26 cellular contexts compared by ENCODE assay signal in genomic region chr9:13778486-13779110, GRCh38.
A peak's percentile ranks its signal among the peaks of the same experiment; 100 is the strongest.
DNase-seq lines count a peak whose midpoint lies in the region; ATAC-seq and TF ChIP-seq lines count a peak whose summit lies in the region.
"Had no signal": no experiment of that assay in that cellular context is flagged by ENCODE, and none has a peak within 500 bp of the region (broad histone marks: within the 10 kb centered on the region; RNA-seq: fewer than 3 reads in every experiment).

No MANE protein-coding gene starts in this region.

- CTCF ChIA-PET in HEK293T (lab: Yijun Ruan, JAX), result no interaction called here

- DNase-seq in HEK293T (ENCODE audit: extremely low spot score) (no peak), NCI-H226 (peak; percentile 12), brain microvascular endothelial cell (peak; percentile 35), cerebellar cortex (ENCODE audit: low spot score) (no peak)
- DNase-seq in activated CD4-positive, alpha-beta T cell treated with anti-CD3 and anti-CD28 coated beads for 4 hours, result no peak
- DNase-seq: activated CD4-positive, alpha-beta T cell treated with anti-CD3 and anti-CD28 coated beads, Interleukin-2, amount 10 ng/mL, durations not matched to agents 24 days and 14 days; AML-193; cerebellar nuclear complex; DND-41; effector memory CD4-positive, alpha-beta T cell; heart right ventricle; islet precursor cell; Kasumi-1; natural killer cell; NCI-H1694; NCI-H510A treated with DMSO at 0.1 percent for 48 hours; Right ventricle myocardium superior; small intestine; T-helper 1 cell; upper lobe of left lung had no signal

- POLR2A ChIA-PET in HEK293T (lab: Yijun Ruan, JAX), result no interaction called here

- no peaks in the 10 kb centered on the region for H3K36me3 Mint-ChIP-seq in nephron (ENCODE audit: low read depth)
- H3K36me3 Mint-ChIP-seq: natural killer cell had no signal

- H3K27ac Mint-ChIP-seq in nephron, result peak overlapping the region; percentile 56 to 85 (median 77)
- H3K27ac Mint-ChIP-seq: activated CD4-positive, alpha-beta T cell treated with anti-CD3 and anti-CD28 coated beads, Interleukin-2, amount 10 ng/mL, durations not matched to agents 24 days and 14 days; activated T-helper 2 cell treated with anti-CD3 and anti-CD28 coated beads, Interferon-gamma antibody, Interleukin-2, Interleukin-4, amounts not matched to agents 10 μg/mL and 5 μg/mL and 100 μg/mL, durations not matched to agents 14 hours and 24 hours and 36 hours; natural killer cell; progenitor cell of endocrine pancreas had no signal

- in situ Hi-C loops in brain microvascular endothelial cell (cut with HindIII; ENCODE audit: low pct_ligation_motif_present, low sequenced_read_pairs), result no loop called here

- no peaks in the 10 kb centered on the region for H3K27me3 Mint-ChIP-seq in nephron (ENCODE audit: low read depth)
- H3K27me3 Mint-ChIP-seq: activated CD4-positive, alpha-beta T cell treated with anti-CD3 and anti-CD28 coated beads, Interleukin-2, amount 10 ng/mL, durations not matched to agents 24 days and 14 days; progenitor cell of endocrine pancreas had no signal

- no peak overlapping the region for H3K4me3 Mint-ChIP-seq in nephron
- H3K4me3 Mint-ChIP-seq: activated CD4-positive, alpha-beta T cell treated with anti-CD3 and anti-CD28 coated beads, Interleukin-2, amount 10 ng/mL, durations not matched to agents 24 days and 14 days; natural killer cell had no signal

- no peaks in the 10 kb centered on the region for H3K36me3 ChIP-seq in brain microvascular endothelial cell (replicated peaks)
- H3K36me3 ChIP-seq: heart right ventricle, upper lobe of left lung had no signal

- H3K9me3 Mint-ChIP-seq in nephron, result no peaks in the 10 kb centered on the region
- H3K9me3 Mint-ChIP-seq: activated CD4-positive, alpha-beta T cell treated with anti-CD3 and anti-CD28 coated beads, Interleukin-2, amount 10 ng/mL, durations not matched to agents 24 days and 14 days had no signal

- H3K4me3 ChIP-seq in brain microvascular endothelial cell (ENCODE audit: low read depth, low read length), result no peak overlapping the region
- H3K4me3 ChIP-seq: heart right ventricle, lung, upper lobe of left lung had no signal

- no peak for ATAC-seq in HG02759 (IDR thresholded peaks at IDR 0.05; ENCODE audit: unreplicated experiment)
- ATAC-seq in HG03175 (IDR thresholded peaks at IDR 0.05; ENCODE audit: unreplicated experiment), result no peak
- ATAC-seq: heart right ventricle, natural killer cell had no signal

- H3K27me3 ChIP-seq in brain microvascular endothelial cell (replicated peaks), result no peaks in the 10 kb centered on the region
- H3K27me3 ChIP-seq: heart right ventricle, upper lobe of left lung had no signal

- peaks cover 15% of the 10 kb centered on the region for H3K4me1 Mint-ChIP-seq in nephron
- H3K4me1 Mint-ChIP-seq: activated CD4-positive, alpha-beta T cell treated with anti-CD3 and anti-CD28 coated beads, Interleukin-2, amount 10 ng/mL, durations not matched to agents 24 days and 14 days; natural killer cell had no signal

- H3K27ac ChIP-seq in brain microvascular endothelial cell, result no peak overlapping the region
- H3K27ac ChIP-seq: heart right ventricle, upper lobe of left lung had no signal

- TF ChIP-seq CTCF in brain microvascular endothelial cell (IDR thresholded peaks at IDR 0.05; ENCODE audit: low read depth, low read length, missing control alignments), result no peak
- no peak for TF ChIP-seq CTCF in nephron (IDR thresholded peaks at IDR 0.05; ENCODE audit: unreplicated experiment in 3 of 3)

TF ChIP-seq in HEK293T, 16 proteins besides CTCF, POLR2A, EP300 and RAD21:
- TF ChIP-seq SUZ12 (IDR thresholded peaks at IDR 0.05) (no peak), CTBP1 (IDR thresholded peaks at IDR 0.05; ENCODE audit: borderline replicate concordance) (no peak), BHLHE40 (IDR thresholded peaks at IDR 0.05; ENCODE audit: borderline replicate concordance) (no peak), FOXM1 (IDR thresholded peaks at IDR 0.05; ENCODE audit: borderline replicate concordance) (no peak), PKNOX1 (IDR thresholded peaks at IDR 0.05) (peak; percentile 38; the same call in 1 of the 2 replicates), FOXA1 (IDR thresholded peaks at IDR 0.05) (no peak), ELF4 (IDR thresholded peaks at IDR 0.05) (no peak)

Comparison
In these comparisons a context has a peak if more than half of its experiments do, and no peak if none do; other contexts are left out.
1. DNase-seq: peak in NCI-H226 (single experiment) and brain microvascular endothelial cell (single experiment); none in HEK293T (single experiment), cerebellar cortex (single experiment) and activated CD4-positive, alpha-beta T cell treated with anti-CD3 and anti-CD28 coated beads for 4 hours (0 of 2).